ENCODE assay signal across 1 cellular context in genomic region chr5:73042993-73043392, GRCh38.
TF ChIP-seq lines count a peak whose summit lies in the region.

No MANE protein-coding gene starts in this region.

TF ChIP-seq in A549, 52 proteins besides CTCF, POLR2A, EP300 and RAD21 (continued from another document):
- TF ChIP-seq ZNF302 (CRISPR knock-in tag; IDR thresholded peaks at IDR 0.05), result no peak
- no peak for TF ChIP-seq ZC3H11A (IDR thresholded peaks at IDR 0.05)
- no peak for TF ChIP-seq NPAS2 (CRISPR knock-in tag; IDR thresholded peaks at IDR 0.05; ENCODE audit: borderline replicate concordance)
